Comparison of ENCODE assay signal across 9 cellular contexts in the genomic region with DNA sequence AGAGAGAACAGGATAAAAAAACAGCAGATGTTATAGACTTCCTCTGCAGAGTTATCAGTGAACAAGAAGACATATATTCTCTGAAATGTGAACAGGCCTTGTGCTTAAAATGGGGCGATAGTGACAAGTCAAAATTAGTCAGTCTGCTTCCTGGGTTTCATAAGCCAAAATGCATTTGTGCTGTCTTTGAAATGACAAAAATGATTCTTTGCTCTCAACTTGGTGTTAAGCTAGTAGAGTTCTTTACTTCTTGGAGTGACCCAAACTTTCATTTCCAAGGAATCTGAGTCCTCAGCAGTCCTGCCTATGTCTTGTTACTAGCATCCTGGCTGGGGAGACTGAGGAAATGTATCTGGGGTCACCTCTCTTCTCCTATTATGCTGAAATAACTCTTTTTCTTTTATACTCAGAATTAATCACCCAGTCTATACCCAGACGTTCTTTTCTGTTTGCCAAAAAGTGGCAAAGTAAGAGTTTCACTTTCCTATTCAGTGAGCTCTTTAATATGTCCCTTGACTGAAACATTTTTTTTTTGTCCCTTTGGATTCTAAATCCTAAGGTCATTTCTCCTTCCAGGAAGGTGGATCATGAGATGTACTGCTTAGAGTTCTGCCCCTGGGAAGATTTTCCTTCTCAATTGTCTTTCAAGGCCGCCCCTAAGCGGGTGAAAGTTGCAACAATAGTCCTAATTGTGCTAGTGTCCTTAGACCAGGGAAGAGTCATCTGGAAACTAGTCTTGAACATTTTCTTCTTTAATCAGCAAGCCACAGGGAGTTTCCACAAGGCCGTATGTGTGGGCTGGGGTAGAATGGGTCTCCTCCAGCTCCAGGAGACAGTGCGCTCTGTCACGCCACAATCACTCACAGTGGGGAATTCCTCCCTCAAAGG. TPM values are rescaled to one million over a fixed set of nuclear protein-coding genes. Genes with fewer than 3 reads are reported as not detected.
DNase-seq lines count a peak whose midpoint lies in the region; ATAC-seq and TF ChIP-seq lines count a peak whose summit lies in the region.
"Had no signal": no experiment of that assay in that cellular context is flagged by ENCODE, and none has a peak within 500 bp of the region (broad histone marks: within the 10 kb centered on the region; RNA-seq: fewer than 3 reads in every experiment).

No MANE protein-coding gene starts in this region.

- TF ChIP-seq CTCF in parathyroid adenoma (IDR thresholded peaks at IDR 0.05) = no peak

- no peaks in the 10 kb centered on the region for H3K79me2 ChIP-seq in parathyroid adenoma

- intact Hi-C loops in activated CD4-positive, alpha-beta memory T cell treated with anti-CD3 and anti-CD28 coated beads for 36 hours (cut with micrococcal nuclease) = loop anchor here (1.0 to 5.0 kb wide), 10 partner anchors 12 to 1616 kb away; partner anchors contain the start of genes POU2AF1, RDX and ZC3H12C

- H3K9ac ChIP-seq in parathyroid adenoma = no peak overlapping the region

- H2AFZ ChIP-seq in parathyroid adenoma = peak overlapping the region; percentile 22

- no peak overlapping the region for H3K27ac ChIP-seq in parathyroid adenoma
- H3K27ac ChIP-seq: 22Rv1 had no signal

- no peaks in the 10 kb centered on the region for H3K4me1 ChIP-seq in parathyroid adenoma

- no peaks in the 10 kb centered on the region for H3K36me3 Mint-ChIP-seq in activated CD4-positive, alpha-beta memory T cell treated with anti-CD3 and anti-CD28 coated beads for 36 hours

- peak overlapping the region; percentile 94 for H3K27ac Mint-ChIP-seq in activated CD4-positive, alpha-beta memory T cell treated with anti-CD3 and anti-CD28 coated beads for 36 hours

- H3K36me3 ChIP-seq in parathyroid adenoma (ENCODE audit: control insufficient read depth, insufficient read depth, low read length) = no peaks in the 10 kb centered on the region

- peak; percentile 61 for ATAC-seq in HG03060 (IDR thresholded peaks at IDR 0.05; ENCODE audit: low read depth, unreplicated experiment)

- DNase-seq in activated CD4-positive, alpha-beta T cell treated with anti-CD3 and anti-CD28 coated beads for 24 hours (ENCODE audit: low read depth in 2 of 2) = peak; percentile 50 to 55
- DNase-seq in activated CD4-positive, alpha-beta T cell treated with anti-CD3 and anti-CD28 coated beads, Interleukin-2, amount 50 U/mL, for 1 hour = no peak
- DNase-seq in activated CD4-positive, alpha-beta memory T cell treated with anti-CD3 and anti-CD28 coated beads for 36 hours = peak; percentile 90
- DNase-seq in NCI-H2227 (lab: John Stamatoyannopoulos, UW; ENCODE audit: unreplicated experiment) (no peak), DMS 273 treated with DMSO at 0.1 percent for 48 hours (lab: John Stamatoyannopoulos, UW) (no peak), AG20443 (ENCODE audit: low spot score) (no peak)

- peaks cover 60% of the 10 kb centered on the region for H3K4me1 Mint-ChIP-seq in activated CD4-positive, alpha-beta memory T cell treated with anti-CD3 and anti-CD28 coated beads for 36 hours (ENCODE audit: low read depth)

- no peaks in the 10 kb centered on the region for H3K27me3 ChIP-seq in parathyroid adenoma (ENCODE audit: control insufficient read depth, insufficient read depth, low read length)

- no peak overlapping the region for H3K4me2 ChIP-seq in parathyroid adenoma (ENCODE audit: low read length)

- POLR2A ChIA-PET in activated CD4-positive, alpha-beta memory T cell treated with anti-CD3 and anti-CD28 coated beads for 36 hours (lab: Charles Lee) = interaction anchor here (0.5 to 2.0 kb wide), 10 partner anchors 8 to 1182 kb away, joined by 3 to 24 read pairs (median 4); partner anchors contain the start of gene RDX

- H3K4me3 Mint-ChIP-seq in activated CD4-positive, alpha-beta memory T cell treated with anti-CD3 and anti-CD28 coated beads for 36 hours = peak overlapping the region; percentile 5

- no peaks in the 10 kb centered on the region for H3K27me3 Mint-ChIP-seq in activated CD4-positive, alpha-beta memory T cell treated with anti-CD3 and anti-CD28 coated beads for 36 hours

- H3K9me3 ChIP-seq in parathyroid adenoma (ENCODE audit: control insufficient read depth, low read length) = no peaks in the 10 kb centered on the region

- H3K4me3 ChIP-seq in parathyroid adenoma (ENCODE audit: low read depth, low read length) = no peak overlapping the region

- CTCF ChIA-PET in activated CD4-positive, alpha-beta memory T cell treated with anti-CD3 and anti-CD28 coated beads for 36 hours (lab: Charles Lee) = interaction anchor here (0.7 to 3.0 kb wide), 9 partner anchors 18 to 148 kb away, joined by 3 to 13 read pairs (median 5); partner anchors contain the start of genes FDX1 and RDX

- H3K9me3 Mint-ChIP-seq in activated CD4-positive, alpha-beta memory T cell treated with anti-CD3 and anti-CD28 coated beads for 36 hours = peaks cover 2% of the 10 kb centered on the region

RNA-seq across cellular contexts. Expression of gene RDX, which starts 52.9 kb away (rescaled TPM):
- total RNA-seq in activated CD4-positive, alpha-beta memory T cell treated with anti-CD3 and anti-CD28 coated beads for 36 hours = 10 to 100 TPM; 47.9 to 56.2 TPM

Comparison
In these comparisons a context has a peak if more than half of its experiments do, and no peak if none do; other contexts are left out.
1. DNase-seq: peak in activated CD4-positive, alpha-beta T cell treated with anti-CD3 and anti-CD28 coated beads for 24 hours (2 of 2) and activated CD4-positive, alpha-beta memory T cell treated with anti-CD3 and anti-CD28 coated beads for 36 hours (single experiment); none in activated CD4-positive, alpha-beta T cell treated with anti-CD3 and anti-CD28 coated beads, Interleukin-2, amount 50 U/mL, for 1 hour (single experiment), NCI-H2227 (single experiment), DMS 273 treated with DMSO at 0.1 percent for 48 hours (single experiment) and AG20443 (single experiment).